Comparison of ENCODE assay signal across 18 cellular contexts in genomic region chr1:114379987-114380386, GRCh38.
"Had no signal": no experiment of that assay in that cellular context is flagged by ENCODE, and none has a peak within 500 bp of the region (broad histone marks: within the 10 kb centered on the region; RNA-seq: fewer than 3 reads in every experiment).

No MANE protein-coding gene starts in this region.

- H3K4me1 Mint-ChIP-seq: activated naive CD8-positive, alpha-beta T cell treated with anti-CD3 and anti-CD28 coated beads, Interleukin-2, amount 10 ng/mL, durations not matched to agents 7 days and 5 days; naive B cell; neural crest cell had no signal

- H3K36me3 Mint-ChIP-seq: activated naive CD8-positive, alpha-beta T cell treated with anti-CD3 and anti-CD28 coated beads, Interleukin-2, amount 10 ng/mL, durations not matched to agents 7 days and 5 days had no signal

- H3K4me3 Mint-ChIP-seq: activated naive CD8-positive, alpha-beta T cell treated with anti-CD3 and anti-CD28 coated beads, Interleukin-2, amount 10 ng/mL, durations not matched to agents 7 days and 5 days; endodermal cell; neural crest cell; T-helper 1 cell treated with Interleukin-12 subunit alpha and Interleukin-12 subunit beta and Interleukin-4 antibody, amounts not matched to agents 30 μg/mL and 1 μg/mL, for 36 hours; WTC11 had no signal

- DNase-seq: activated CD4-positive, alpha-beta T cell treated with anti-CD3 and anti-CD28 coated beads, Interleukin-2, amount 50 U/mL, for 48 hours; activated naive CD4-positive, alpha-beta T cell treated with Interleukin-2 at 50 U/mL for 16 hours; activated naive CD8-positive, alpha-beta T cell treated with anti-CD3 and anti-CD28 coated beads, Interleukin-2, amount 10 ng/mL, durations not matched to agents 7 days and 5 days; activated T-cell treated with anti-CD3 and anti-CD28 coated beads, Interleukin-2, amount 50 U/mL, for 48 hours; amniotic stem cell; endodermal cell; kidney; lower lobe of right lung; naive B cell; retina; stimulated activated CD4-positive, alpha-beta T cell treated with anti-CD3 and anti-CD28 coated beads, Interleukin-4, amount 100 ng/mL, for 24 hours; stimulated activated naive CD4-positive, alpha-beta T cell treated with Interleukin-2 at 50 U/mL for 16 hours; substantia nigra; thyroid gland had no signal

- ATAC-seq: gastroesophageal sphincter, lower lobe of right lung, WTC11 had no signal

- H3K27ac Mint-ChIP-seq: activated naive CD8-positive, alpha-beta T cell treated with anti-CD3 and anti-CD28 coated beads, Interleukin-2, amount 10 ng/mL, durations not matched to agents 7 days and 5 days; endodermal cell; naive B cell; T-helper 1 cell treated with Interleukin-12 subunit alpha and Interleukin-12 subunit beta and Interleukin-4 antibody, amounts not matched to agents 30 μg/mL and 1 μg/mL, for 36 hours; WTC11 had no signal

- H3K27me3 Mint-ChIP-seq: activated naive CD8-positive, alpha-beta T cell treated with anti-CD3 and anti-CD28 coated beads, Interleukin-2, amount 10 ng/mL, durations not matched to agents 7 days and 5 days had no signal
